In genomic region chr12:19962192-19962591, GRCh38 we compare ENCODE assay signal across 1 cellular context.
TF ChIP-seq lines count a peak whose summit lies in the region.

No MANE protein-coding gene starts in this region.

TF ChIP-seq in GM23338, 12 proteins besides CTCF, POLR2A, EP300 and RAD21 (continued from another document):
- TF ChIP-seq, protein P1, sequence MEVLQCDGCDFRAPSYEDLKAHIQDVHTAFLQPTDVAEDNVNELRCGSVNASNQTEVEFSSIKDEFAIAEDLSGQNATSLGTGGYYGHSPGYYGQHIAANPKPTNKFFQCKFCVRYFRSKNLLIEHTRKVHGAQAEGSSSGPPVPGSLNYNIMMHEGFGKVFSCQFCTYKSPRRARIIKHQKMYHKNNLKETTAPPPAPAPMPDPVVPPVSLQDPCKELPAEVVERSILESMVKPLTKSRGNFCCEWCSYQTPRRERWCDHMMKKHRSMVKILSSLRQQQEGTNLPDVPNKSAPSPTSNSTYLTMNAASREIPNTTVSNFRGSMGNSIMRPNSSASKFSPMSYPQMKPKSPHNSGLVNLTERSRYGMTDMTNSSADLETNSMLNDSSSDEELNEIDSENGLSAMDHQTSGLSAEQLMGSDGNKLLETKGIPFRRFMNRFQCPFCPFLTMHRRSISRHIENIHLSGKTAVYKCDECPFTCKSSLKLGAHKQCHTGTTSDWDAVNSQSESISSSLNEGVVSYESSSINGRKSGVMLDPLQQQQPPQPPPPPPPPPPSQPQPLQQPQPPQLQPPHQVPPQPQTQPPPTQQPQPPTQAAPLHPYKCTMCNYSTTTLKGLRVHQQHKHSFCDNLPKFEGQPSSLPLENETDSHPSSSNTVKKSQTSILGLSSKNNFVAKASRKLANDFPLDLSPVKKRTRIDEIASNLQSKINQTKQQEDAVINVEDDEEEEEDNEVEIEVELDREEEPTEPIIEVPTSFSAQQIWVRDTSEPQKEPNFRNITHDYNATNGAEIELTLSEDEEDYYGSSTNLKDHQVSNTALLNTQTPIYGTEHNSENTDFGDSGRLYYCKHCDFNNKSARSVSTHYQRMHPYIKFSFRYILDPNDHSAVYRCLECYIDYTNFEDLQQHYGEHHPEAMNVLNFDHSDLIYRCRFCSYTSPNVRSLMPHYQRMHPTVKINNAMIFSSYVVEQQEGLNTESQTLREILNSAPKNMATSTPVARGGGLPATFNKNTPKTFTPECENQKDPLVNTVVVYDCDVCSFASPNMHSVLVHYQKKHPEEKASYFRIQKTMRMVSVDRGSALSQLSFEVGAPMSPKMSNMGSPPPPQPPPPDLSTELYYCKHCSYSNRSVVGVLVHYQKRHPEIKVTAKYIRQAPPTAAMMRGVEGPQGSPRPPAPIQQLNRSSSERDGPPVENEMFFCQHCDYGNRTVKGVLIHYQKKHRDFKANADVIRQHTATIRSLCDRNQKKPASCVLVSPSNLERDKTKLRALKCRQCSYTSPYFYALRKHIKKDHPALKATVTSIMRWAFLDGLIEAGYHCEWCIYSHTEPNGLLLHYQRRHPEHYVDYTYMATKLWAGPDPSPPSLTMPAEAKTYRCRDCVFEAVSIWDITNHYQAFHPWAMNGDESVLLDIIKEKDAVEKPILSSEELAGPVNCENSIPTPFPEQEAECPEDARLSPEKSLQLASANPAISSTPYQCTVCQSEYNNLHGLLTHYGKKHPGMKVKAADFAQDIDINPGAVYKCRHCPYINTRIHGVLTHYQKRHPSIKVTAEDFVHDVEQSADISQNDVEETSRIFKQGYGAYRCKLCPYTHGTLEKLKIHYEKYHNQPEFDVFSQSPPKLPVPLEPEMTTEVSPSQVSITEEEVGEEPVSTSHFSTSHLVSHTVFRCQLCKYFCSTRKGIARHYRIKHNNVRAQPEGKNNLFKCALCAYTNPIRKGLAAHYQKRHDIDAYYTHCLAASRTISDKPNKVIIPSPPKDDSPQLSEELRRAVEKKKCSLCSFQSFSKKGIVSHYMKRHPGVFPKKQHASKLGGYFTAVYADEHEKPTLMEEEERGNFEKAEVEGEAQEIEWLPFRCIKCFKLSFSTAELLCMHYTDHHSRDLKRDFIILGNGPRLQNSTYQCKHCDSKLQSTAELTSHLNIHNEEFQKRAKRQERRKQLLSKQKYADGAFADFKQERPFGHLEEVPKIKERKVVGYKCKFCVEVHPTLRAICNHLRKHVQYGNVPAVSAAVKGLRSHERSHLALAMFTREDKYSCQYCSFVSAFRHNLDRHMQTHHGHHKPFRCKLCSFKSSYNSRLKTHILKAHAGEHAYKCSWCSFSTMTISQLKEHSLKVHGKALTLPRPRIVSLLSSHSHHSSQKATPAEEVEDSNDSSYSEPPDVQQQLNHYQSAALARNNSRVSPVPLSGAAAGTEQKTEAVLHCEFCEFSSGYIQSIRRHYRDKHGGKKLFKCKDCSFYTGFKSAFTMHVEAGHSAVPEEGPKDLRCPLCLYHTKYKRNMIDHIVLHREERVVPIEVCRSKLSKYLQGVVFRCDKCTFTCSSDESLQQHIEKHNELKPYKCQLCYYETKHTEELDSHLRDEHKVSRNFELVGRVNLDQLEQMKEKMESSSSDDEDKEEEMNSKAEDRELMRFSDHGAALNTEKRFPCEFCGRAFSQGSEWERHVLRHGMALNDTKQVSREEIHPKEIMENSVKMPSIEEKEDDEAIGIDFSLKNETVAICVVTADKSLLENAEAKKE (CRISPR knock-in tag; IDR thresholded peaks at IDR 0.05): no peak
- TF ChIP-seq CREB1 (CRISPR knock-in tag; IDR thresholded peaks at IDR 0.05; ENCODE audit: low read depth) (no peak), JUNB (IDR thresholded peaks at IDR 0.05; ENCODE audit: unreplicated experiment) (no peak)
